Comparison of ENCODE assay signal across 16 cellular contexts in genomic region chr9:7691909-7692308, GRCh38.
A peak's percentile ranks its signal among the peaks of the same experiment; 100 is the strongest.
DNase-seq lines count a peak whose midpoint lies in the region; ATAC-seq, FAIRE-seq and TF ChIP-seq lines count a peak whose summit lies in the region.
"Had no signal": no experiment of that assay in that cellular context is flagged by ENCODE, and none has a peak within 500 bp of the region (broad histone marks: within the 10 kb centered on the region; RNA-seq: fewer than 3 reads in every experiment).

No MANE protein-coding gene starts in this region.

- no TSS peak for BruUV-seq in GM12878 (replicated peaks; lab: Mats Ljungman, UMichigan)

- CTCF ChIA-PET in GM12878 (lab: Yijun Ruan, JAX) = no interaction called here

- TF ChIP-seq CTCF in GM12878 (IDR thresholded peaks at IDR 0.05 in 2 of 3, conservative IDR thresholded peaks at IDR 0.05 in 1 of 3; ENCODE audit: control insufficient read depth in 2 of 3, extremely low read depth in 1 of 3, insufficient read depth in 1 of 3, low read depth in 3 of 3, low read length in 3 of 3) (no peak), ovary (IDR thresholded peaks at IDR 0.05) (no peak)

- H3K4me1 ChIP-seq in GM12878 (ENCODE audit: control insufficient read depth, insufficient read depth, low read length) = no peaks in the 10 kb centered on the region
- peaks cover 1% of the 10 kb centered on the region for H3K4me1 ChIP-seq in ovary (ENCODE audit: insufficient read depth)
- H3K4me1 ChIP-seq: HAP-1 had no signal

- TF ChIP-seq RAD21 in GM12878 (IDR thresholded peaks at IDR 0.05; ENCODE audit: insufficient read depth, low read depth, low read length) = no peak

- H3K9me3 ChIP-seq in GM12878 (replicated peaks; ENCODE audit: control insufficient read depth, insufficient read depth, low read length) (no peaks in the 10 kb centered on the region), ovary (no peaks in the 10 kb centered on the region)
- H3K9me3 ChIP-seq: HAP-1 had no signal

- H4K20me1 ChIP-seq in GM12878 (ENCODE audit: control insufficient read depth, insufficient read depth) = no peaks in the 10 kb centered on the region

- no peaks in the 10 kb centered on the region; a peak in 1 of 4 replicates for H3K27me3 ChIP-seq in GM12878 (replicated peaks in 1 of 2; ENCODE audit: control insufficient read depth in 2 of 2, insufficient read depth in 2 of 2, low read length in 1 of 2)
- no peaks in the 10 kb centered on the region for H3K27me3 ChIP-seq in ovary

- in situ Hi-C loops in KBM-7 (cut with MboI; ENCODE audit: low pct_unique_long_range_greater_than_20kb, low sequenced_read_pairs) (no loop called here), GM12878 (cut with MboI) (no loop called here), ACHN (cut with HindIII; ENCODE audit: low pct_ligation_motif_present, low pct_unique_long_range_greater_than_20kb, low sequenced_read_pairs) (no loop called here)

- no peak overlapping the region for H3K4me2 ChIP-seq in GM12878 (ENCODE audit: control insufficient read depth, insufficient read depth)

- SMC1A ChIA-PET in GM12878 (lab: Charles Lee; ENCODE audit: uncharacterized antibody, unreplicated experiment) = no interaction called here

- no peak overlapping the region for H3K4me3 ChIP-seq in GM12878
- H3K4me3 ChIP-seq in ovary = no peak overlapping the region
- H3K4me3 ChIP-seq: HAP-1 had no signal

- whole genome bisulfite sequencing in GM12878 (ENCODE audit: insufficient coverage, insufficient replicate concordance, low lambda C conversion rate, missing lambda C conversion rate) = 3% methylated on average over 2 of the region's 2 CpGs
- WGBS in ovary, 3 donors = 70 to 78% (median 75%) methylated on average over 2 of the region's 2 CpGs

- no peak overlapping the region for H2AFZ ChIP-seq in GM12878 (ENCODE audit: control insufficient read depth, low read depth, low read length)

- TF ChIP-seq POLR2A in GM12878 (IDR thresholded peaks at IDR 0.05; ENCODE audit: low read depth, low read length) (no peak), ovary (IDR thresholded peaks at IDR 0.05) (no peak)

- RAD21 ChIA-PET in GM12878 (lab: Charles Lee; ENCODE audit: unreplicated experiment) = no interaction called here

- no peak for FAIRE-seq in GM12878 (lab: Jason Lieb, UNC)
- FAIRE-seq: A204.1, D721Med, GM19239 had no signal

- DNase-seq in KBM-7 = peak; percentile 14
- DNase-seq in MV-4-11 (lab: John Stamatoyannopoulos, UW) = peak; percentile 74
- DNase-seq in SKM-1 (lab: John Stamatoyannopoulos, UW; ENCODE audit: unreplicated experiment) = peak; percentile 37
- DNase-seq in GM12878 (ENCODE audit: low read depth, low spot score) = no peak
- DNase-seq in ovary = no peak
- no peak for DNase-seq in ACHN
- no peak for DNase-seq in putamen (ENCODE audit: low spot score)
- DNase-seq: CD8-positive, alpha-beta T cell; COR-L47; DND-41; GDM1; GOT3 had no signal

- ATAC-seq in GM12878 = no peak
- ATAC-seq: CD8-positive, alpha-beta T cell had no signal

- H3K27ac ChIP-seq in GM12878 (ENCODE audit: control insufficient read depth, insufficient read depth) (no peak overlapping the region), ovary (no peak overlapping the region)

- intact Hi-C loops in GM12878 (cut with micrococcal nuclease; ENCODE audit: unreplicated experiment) = no loop called here
- intact Hi-C loops in ovary (cut with DNase I) = no loop called here

- H3K36me3 ChIP-seq in GM12878 (ENCODE audit: control insufficient read depth in 2 of 2, insufficient read depth in 2 of 2, low read length in 1 of 2) (no peaks in the 10 kb centered on the region), ovary (no peaks in the 10 kb centered on the region)
- H3K36me3 ChIP-seq: HAP-1 had no signal

- no peak overlapping the region for H3K9ac ChIP-seq in GM12878 (ENCODE audit: control insufficient read depth, insufficient read depth, low read length)

- TF ChIP-seq EP300 in GM12878 (IDR thresholded peaks at IDR 0.05; ENCODE audit: borderline replicate concordance in 1 of 2, control insufficient read depth in 1 of 2, low read depth in 2 of 2, low read length in 2 of 2) (no peak), ovary (IDR thresholded peaks at IDR 0.05) (no peak)

- POLR2A ChIA-PET in GM12878 (lab: Charles Lee) = no interaction called here

- no peaks in the 10 kb centered on the region for H3K79me2 ChIP-seq in GM12878 (ENCODE audit: control insufficient read depth, insufficient read depth, low read length)

TF ChIP-seq in GM12878, 131 proteins besides CTCF, POLR2A, EP300 and RAD21:
- TF ChIP-seq SPI1 (IDR thresholded peaks at IDR 0.05; ENCODE audit: borderline replicate concordance, insufficient read depth, low read depth, low read length) (0 out of 2 replicates have a peak, but pooled peaks have one; percentile 22), YY1 (IDR thresholded peaks at IDR 0.05; ENCODE audit: low read depth, low read length) (no peak)

Comparison
In these comparisons a context has a peak if more than half of its experiments do, and no peak if none do; other contexts are left out.
1. DNase-seq: peak in KBM-7 (single experiment), MV-4-11 (single experiment) and SKM-1 (single experiment); none in GM12878 (single experiment), ovary (0 of 5), ACHN (single experiment) and putamen (single experiment).